In the genomic region with DNA sequence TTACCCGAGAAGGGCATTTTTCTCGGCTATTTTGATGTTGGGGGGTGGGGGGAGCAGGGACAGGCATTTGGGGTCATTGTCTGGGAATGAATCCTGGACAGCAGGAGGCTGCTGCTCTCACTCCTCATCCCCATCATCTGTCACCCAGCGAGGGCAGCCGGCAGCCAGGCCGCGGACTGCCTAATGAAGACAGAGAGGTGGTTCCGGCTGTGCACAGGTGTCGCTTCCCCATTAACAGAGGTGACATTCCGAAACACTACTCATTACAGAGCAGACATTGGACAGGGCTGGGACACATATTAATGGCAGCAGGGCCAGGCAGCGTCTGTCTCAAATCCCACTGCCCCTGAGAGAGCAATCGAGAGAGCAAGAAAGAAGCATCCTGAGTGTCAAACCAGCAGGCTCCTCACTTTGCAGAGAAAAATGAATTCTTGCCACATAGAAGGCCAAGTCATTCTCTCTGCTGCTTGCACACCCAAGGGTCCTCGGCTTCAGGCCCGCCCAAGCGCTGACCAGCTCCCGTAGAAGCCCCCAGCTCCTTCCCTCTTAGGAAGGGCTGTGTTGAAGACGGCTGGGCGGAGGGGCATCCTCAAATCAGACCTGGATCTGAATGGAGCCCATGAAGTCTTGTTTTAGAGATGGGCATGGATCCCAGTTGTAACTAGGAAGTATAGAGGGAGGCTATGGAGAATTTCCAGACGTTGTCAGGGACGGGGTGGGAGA, we compare ENCODE assay signal across 9 cellular contexts. TPM values are rescaled to one million over a fixed set of nuclear protein-coding genes. Genes with fewer than 3 reads are reported as not detected.
DNase-seq lines count a peak whose midpoint lies in the region; ATAC-seq and TF ChIP-seq lines count a peak whose summit lies in the region.
"Had no signal": no experiment of that assay in that cellular context is flagged by ENCODE, and none has a peak within 500 bp of the region (broad histone marks: within the 10 kb centered on the region; RNA-seq: fewer than 3 reads in every experiment).

No MANE protein-coding gene starts in this region.

- no peak for TF ChIP-seq CTCF in AG10803 (conservative IDR thresholded peaks at IDR 0.05; ENCODE audit: low read length)
- TF ChIP-seq CTCF in KMS-11 (conservative IDR thresholded peaks at IDR 0.05; ENCODE audit: low read depth, low read length): no peak
- TF ChIP-seq CTCF in prostate gland (IDR thresholded peaks at IDR 0.05): no peak

- WGBS in prostate gland: 77% methylated on average over 17 of the region's 19 CpGs

- H3K9me3 ChIP-seq in duodenal mucosa (ENCODE audit: control insufficient read depth in 1 of 2, low read length in 2 of 2): no peaks in the 10 kb centered on the region
- no peaks in the 10 kb centered on the region for H3K9me3 ChIP-seq in naive thymus-derived CD4-positive, alpha-beta T cell (ENCODE audit: control insufficient read depth in 2 of 3, low read length in 3 of 3)
- H3K9me3 ChIP-seq in prostate gland: no peaks in the 10 kb centered on the region

- H3K4me3 ChIP-seq in AG10803 (ENCODE audit: low read length) (peak overlapping the region; percentile 56), KMS-11 (IDR thresholded peaks at IDR 0.05; ENCODE audit: insufficient read depth, low read depth, low read length) (no peak overlapping the region), duodenal mucosa (ENCODE audit: low read depth in 1 of 2, low read length in 2 of 2) (peak overlapping the region; percentile 68 to 70), prostate gland (peak overlapping the region in 1 of 2 donors; percentile 29)
- H3K4me3 ChIP-seq in naive thymus-derived CD4-positive, alpha-beta T cell (ENCODE audit: low read length): peak overlapping the region; percentile 44

- H3K27me3 Mint-ChIP-seq in naive thymus-derived CD4-positive, alpha-beta T cell: peaks cover 15 to 46% (median 24%) of the 10 kb centered on the region in 5 donors

- ATAC-seq in naive thymus-derived CD4-positive, alpha-beta T cell: no peak

- H3K36me3 ChIP-seq in KMS-11 (ENCODE audit: insufficient read depth) (no peaks in the 10 kb centered on the region), duodenal mucosa (ENCODE audit: control insufficient read depth in 1 of 2, insufficient read depth in 2 of 2, low read length in 2 of 2) (no peaks in the 10 kb centered on the region), prostate gland (no peaks in the 10 kb centered on the region)
- no peaks in the 10 kb centered on the region for H3K36me3 ChIP-seq in naive thymus-derived CD4-positive, alpha-beta T cell (ENCODE audit: control insufficient read depth in 2 of 3, insufficient read depth in 3 of 3, low read length in 3 of 3)
- H3K36me3 ChIP-seq: cardiac muscle cell had no signal

- TF ChIP-seq POLR2A in prostate gland (IDR thresholded peaks at IDR 0.05): no peak

- H3K27ac Mint-ChIP-seq in naive thymus-derived CD4-positive, alpha-beta T cell: peak overlapping the region in 4 of 9 donors; percentile 32 to 80 (median 60)

- no peaks in the 10 kb centered on the region for H3K9me3 Mint-ChIP-seq in naive thymus-derived CD4-positive, alpha-beta T cell

- DNase-seq in AG10803 (ENCODE audit: low read depth) (no peak), LoVo (ENCODE audit: low spot score) (no peak), hippocampal formation (lab: John Stamatoyannopoulos, UW) (no peak), prostate gland (ENCODE audit: low spot score) (no peak)
- no peak for DNase-seq in naive thymus-derived CD4-positive, alpha-beta T cell
- DNase-seq in activated CD4-positive, CD25-positive, alpha-beta regulatory T cell treated with anti-CD3 and anti-CD28 coated beads, Interleukin-2, amount 50 U/mL, for 72 hours: no peak

- POLR2A ChIA-PET in naive thymus-derived CD4-positive, alpha-beta T cell (lab: Charles Lee): interaction anchor here (0.7 kb wide), 1 partner anchor 11 kb away, joined by 4 read pairs; no protein-coding TSS in a partner anchor

- H3K27me3 ChIP-seq in KMS-11 (ENCODE audit: insufficient read depth, low read depth): no peaks in the 10 kb centered on the region
- H3K27me3 ChIP-seq in duodenal mucosa (ENCODE audit: control insufficient read depth in 1 of 2, insufficient read depth in 2 of 2, low read length in 2 of 2): peaks cover 2 to 10% of the 10 kb centered on the region in 2 donors
- no peaks in the 10 kb centered on the region for H3K27me3 ChIP-seq in naive thymus-derived CD4-positive, alpha-beta T cell (ENCODE audit: control insufficient read depth in 2 of 2, insufficient read depth in 2 of 2, low read length in 2 of 2)
- H3K27me3 ChIP-seq in prostate gland (replicated peaks; ENCODE audit: insufficient read depth): no peaks in the 10 kb centered on the region
- H3K27me3 ChIP-seq: cardiac muscle cell had no signal

- H3K27ac ChIP-seq in KMS-11 (no peak overlapping the region), duodenal mucosa (ENCODE audit: low read depth, low read length) (no peak overlapping the region), prostate gland (no peak overlapping the region)
- no peak overlapping the region for H3K27ac ChIP-seq in naive thymus-derived CD4-positive, alpha-beta T cell (ENCODE audit: low read depth, low read length)
- H3K27ac ChIP-seq: cardiac muscle cell had no signal

- H4K20me1 ChIP-seq in KMS-11 (ENCODE audit: insufficient read depth): no peaks in the 10 kb centered on the region

- peak overlapping the region; percentile 96 for H2AFZ ChIP-seq in KMS-11 (ENCODE audit: low read depth)

- intact Hi-C loops in naive thymus-derived CD4-positive, alpha-beta T cell (cut with micrococcal nuclease): loop anchor here (1.0 to 2.0 kb wide), 6 partner anchors 11 to 157 kb away; no protein-coding TSS in a partner anchor
- intact Hi-C loops in prostate gland (cut with DNase I): loop anchor here (5.0 kb wide), 1 partner anchor 78 kb away; no protein-coding TSS in a partner anchor

- no peaks in the 10 kb centered on the region for H3K79me2 ChIP-seq in KMS-11 (ENCODE audit: insufficient read depth, low read depth)

- H3K4me1 ChIP-seq in KMS-11 (ENCODE audit: low read depth, poor library complexity, severe bottlenecking) (peaks cover 20% of the 10 kb centered on the region), duodenal mucosa (ENCODE audit: control insufficient read depth in 1 of 2, insufficient read depth in 2 of 2, low read length in 2 of 2) (peaks cover 15 to 17% of the 10 kb centered on the region in 2 donors), prostate gland (replicated peaks) (no peaks in the 10 kb centered on the region)
- peaks cover 0 to 6% of the 10 kb centered on the region in 2 donors for H3K4me1 ChIP-seq in naive thymus-derived CD4-positive, alpha-beta T cell (ENCODE audit: control insufficient read depth in 2 of 2, insufficient read depth in 2 of 2, low read length in 2 of 2)

- peaks cover 10 to 15% (median 15%) of the 10 kb centered on the region in 7 donors for H3K4me1 Mint-ChIP-seq in naive thymus-derived CD4-positive, alpha-beta T cell

- CTCF ChIA-PET in naive thymus-derived CD4-positive, alpha-beta T cell (lab: Charles Lee): interaction anchor here (0.6 to 2.7 kb wide), 6 partner anchors 10 to 448 kb away, joined by 3 to 16 read pairs (median 4); no protein-coding TSS in a partner anchor

- H3K4me2 ChIP-seq in KMS-11: peak overlapping the region; percentile 75; the same call in 1 of the 2 replicates

- H3K4me3 Mint-ChIP-seq in naive thymus-derived CD4-positive, alpha-beta T cell: peak overlapping the region; percentile 64 to 92 (median 84)

- no peak overlapping the region for H3K9ac ChIP-seq in KMS-11
- peak overlapping the region; percentile 6 to 38 for H3K9ac ChIP-seq in duodenal mucosa (ENCODE audit: low read depth in 1 of 2, low read length in 2 of 2)

- no peaks in the 10 kb centered on the region for H3K36me3 Mint-ChIP-seq in naive thymus-derived CD4-positive, alpha-beta T cell

RNA-seq across cellular contexts. Expression of gene LEMD1, which starts 8.0 kb away (rescaled TPM):
- total RNA-seq in naive thymus-derived CD4-positive, alpha-beta T cell: under 1 TPM in 1 of 5 experiments, not detected in 4; 0.97 TPM
- polyA plus RNA-seq in naive thymus-derived CD4-positive, alpha-beta T cell: not detected
- total RNA-seq in prostate gland: 10 to 100 TPM in 1 of 2 donors, under 1 TPM in 1; 0.68 to 22.0 TPM
- total RNA-seq: cardiac muscle cell had no signal
- polyA plus RNA-seq: cardiac muscle cell had no signal

RNA-seq across cellular contexts. Expression of gene BLACAT1, which starts 25.9 kb away (rescaled TPM):
- total RNA-seq in naive thymus-derived CD4-positive, alpha-beta T cell: under 1 TPM in 4 of 5 experiments, not detected in 1; 0.12 to 0.44 (median 0.31) TPM
- polyA plus RNA-seq in naive thymus-derived CD4-positive, alpha-beta T cell: under 1 TPM in 1 of 2 donors, not detected in 1; 0.13 TPM
- total RNA-seq in prostate gland: 1 to 10 TPM in 1 of 2 donors, not detected in 1; 6.8 TPM
- polyA plus RNA-seq: cardiac muscle cell had no signal
